ENCODE assay signal across 7 cellular contexts in genomic region chr2:226573158-226573557, GRCh38.
"Had no signal": no experiment of that assay in that cellular context is flagged by ENCODE, and none has a peak within 500 bp of the region (broad histone marks: within the 10 kb centered on the region; RNA-seq: fewer than 3 reads in every experiment).

No MANE protein-coding gene starts in this region.

- H3K27me3 Mint-ChIP-seq: IgD-negative memory B cell had no signal

- ATAC-seq: HepG2, K562 had no signal

- H3K9me3 Mint-ChIP-seq: IgD-negative memory B cell had no signal

- DNase-seq: IMR-90, KBM-7, KG1 had no signal

- H3K4me3 Mint-ChIP-seq: IgD-negative memory B cell had no signal

- H3K4me1 Mint-ChIP-seq: IgD-negative memory B cell had no signal

- H3K27ac Mint-ChIP-seq: IgD-negative memory B cell had no signal

- H3K27ac ChIP-seq: HL-60 had no signal

- H3K4me3 ChIP-seq: K562 had no signal

- H3K36me3 Mint-ChIP-seq: IgD-negative memory B cell had no signal
